ENCODE assay signal across 23 cellular contexts in the genomic region with DNA sequence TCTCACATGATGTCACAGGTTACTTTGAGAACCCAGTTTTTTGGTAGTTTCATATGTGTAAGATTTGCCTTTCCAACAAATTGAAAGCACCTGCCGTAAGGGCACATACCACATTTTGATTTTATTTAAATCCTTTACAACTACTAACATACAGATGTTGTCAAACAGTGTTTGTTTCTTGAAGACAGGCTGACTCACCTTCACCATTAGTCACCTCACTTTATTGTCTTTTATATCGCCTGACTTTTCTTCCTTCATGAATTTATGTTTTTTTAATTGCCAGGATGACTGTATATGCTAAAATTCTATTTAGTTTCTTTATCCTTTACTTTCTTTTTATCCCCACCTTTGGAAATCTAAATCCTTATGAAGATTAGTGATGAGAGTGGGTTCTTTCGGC.
A peak's percentile ranks its signal among the peaks of the same experiment; 100 is the strongest.
DNase-seq lines count a peak whose midpoint lies in the region; ATAC-seq, FAIRE-seq and TF ChIP-seq lines count a peak whose summit lies in the region.
"Had no signal": no experiment of that assay in that cellular context is flagged by ENCODE, and none has a peak within 500 bp of the region (broad histone marks: within the 10 kb centered on the region; RNA-seq: fewer than 3 reads in every experiment).

No MANE protein-coding gene starts in this region.

- DNase-seq in H54 (ENCODE audit: insufficient read length, low spot score) (peak; percentile 1), LoVo (ENCODE audit: low spot score) (peak; percentile 48), epithelial cell of prostate (ENCODE audit: low read depth, low spot score) (peak; percentile 5), NCI-H1930 (lab: John Stamatoyannopoulos, UW) (no peak), left cardiac atrium (no peak), glutamatergic neuron (no peak)
- DNase-seq in activated CD4-positive, alpha-beta T cell treated with anti-CD3 and anti-CD28 coated beads, Interleukin-2, amount 50 U/mL, for 1 hour = no peak
- DNase-seq: ACHN; AML-193; C1 segment of cervical spinal cord; CD8-positive, alpha-beta T cell; DND-41; NCI-H1105; NCI-H146; NCI-H2081; NCI-H2171 treated with DMSO at 0.1 percent for 48 hours; NCI-H524 treated with DMSO at 0.1 percent for 48 hours; OCI-M1; SHP77 had no signal

- no peaks in the 10 kb centered on the region for H3K9me3 Mint-ChIP-seq in glutamatergic neuron (ENCODE audit: unreplicated experiment)
- H3K9me3 Mint-ChIP-seq: CD8-positive, alpha-beta T cell had no signal

- H3K4me3 Mint-ChIP-seq in glutamatergic neuron (ENCODE audit: unreplicated experiment) = no peak overlapping the region
- H3K4me3 Mint-ChIP-seq: CD8-positive, alpha-beta T cell had no signal

- no peaks in the 10 kb centered on the region for H3K36me3 Mint-ChIP-seq in glutamatergic neuron (ENCODE audit: unreplicated experiment)
- H3K36me3 Mint-ChIP-seq: CD8-positive, alpha-beta T cell had no signal

- intact Hi-C loops in left cardiac atrium (cut with DNase I) = no loop called here

- H3K27me3 Mint-ChIP-seq in glutamatergic neuron (ENCODE audit: unreplicated experiment) = peaks cover 2% of the 10 kb centered on the region

- peaks cover 2% of the 10 kb centered on the region for H3K4me1 Mint-ChIP-seq in glutamatergic neuron (ENCODE audit: low read depth, unreplicated experiment)

- ATAC-seq in left cardiac atrium = no peak
- ATAC-seq: CD8-positive, alpha-beta T cell; HepG2; K562 had no signal

- H3K27ac ChIP-seq in epithelial cell of prostate = no peak overlapping the region

- TF ChIP-seq CTCF in glutamatergic neuron (IDR thresholded peaks at IDR 0.05; ENCODE audit: partially characterized antibody, unreplicated experiment) = no peak

- FAIRE-seq in H54 (lab: Jason Lieb, UNC) = no peak
- FAIRE-seq: GM18507, H1, HepG2, K562 had no signal

- no peak for TF ChIP-seq POLR2A in H54 (IDR thresholded peaks at IDR 0.05; ENCODE audit: low read depth, low read length)

- H3K27ac Mint-ChIP-seq in glutamatergic neuron (ENCODE audit: unreplicated experiment) = no peak overlapping the region
- H3K27ac Mint-ChIP-seq: CD8-positive, alpha-beta T cell had no signal

Comparison
In these comparisons a context has a peak if more than half of its experiments do, and no peak if none do; other contexts are left out.
1. DNase-seq: peak in H54 (single experiment), LoVo (single experiment) and epithelial cell of prostate (single experiment); none in NCI-H1930 (0 of 2), left cardiac atrium (single experiment), activated CD4-positive, alpha-beta T cell treated with anti-CD3 and anti-CD28 coated beads, Interleukin-2, amount 50 U/mL, for 1 hour (single experiment) and glutamatergic neuron (single experiment).